ENCODE assay signal across 8 cellular contexts in the genomic region with DNA sequence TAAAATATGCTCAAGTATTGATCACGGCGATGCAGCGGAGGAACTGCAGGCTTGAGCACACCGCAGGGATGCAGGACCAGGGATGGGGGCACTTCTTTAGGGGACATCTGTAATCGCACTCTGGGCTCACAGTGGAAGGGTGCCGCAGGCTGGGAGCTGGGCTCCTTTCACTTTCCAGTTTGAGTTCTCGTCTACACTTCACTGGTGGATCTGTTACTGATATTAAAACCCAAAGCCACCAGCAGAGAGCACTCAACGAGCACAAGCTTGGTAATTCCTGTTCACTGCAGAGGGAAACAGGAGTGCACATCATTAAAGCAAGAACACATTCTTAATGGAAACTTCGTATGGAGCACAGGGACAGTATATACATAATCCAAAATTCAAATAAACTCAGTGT.
DNase-seq lines count a peak whose midpoint lies in the region; ATAC-seq and TF ChIP-seq lines count a peak whose summit lies in the region.

No MANE protein-coding gene starts in this region.

- peak; percentile 44 for ATAC-seq in GM18520 (IDR thresholded peaks at IDR 0.05; ENCODE audit: unreplicated experiment)
- peak; percentile 84 for ATAC-seq in upper lobe of right lung

- no peaks in the 10 kb centered on the region for H3K36me3 Mint-ChIP-seq in activated CD4-positive, alpha-beta memory T cell treated with anti-CD3 and anti-CD28 coated beads, Interleukin-2, amount 10 ng/mL, durations not matched to agents 7 days and 5 days (ENCODE audit: low read depth)

- H3K27me3 Mint-ChIP-seq in activated CD4-positive, alpha-beta memory T cell treated with anti-CD3 and anti-CD28 coated beads, Interleukin-2, amount 10 ng/mL, durations not matched to agents 7 days and 5 days: no peaks in the 10 kb centered on the region

- POLR2A ChIA-PET in AG04449 (lab: Yijun Ruan, JAX): no interaction called here
- POLR2A ChIA-PET in activated CD4-positive, alpha-beta memory T cell treated with anti-CD3 and anti-CD28 coated beads, Interleukin-2, amount 10 ng/mL, durations not matched to agents 7 days and 5 days (lab: Charles Lee): no interaction called here

- CTCF ChIA-PET in AG04449 (lab: Yijun Ruan, JAX): interaction anchor here (0.7 to 5.0 kb wide), 34 partner anchors 8 to 307 kb away, joined by 3 to 48 read pairs (median 4); no protein-coding TSS in a partner anchor
- CTCF ChIA-PET in activated CD4-positive, alpha-beta memory T cell treated with anti-CD3 and anti-CD28 coated beads, Interleukin-2, amount 10 ng/mL, durations not matched to agents 7 days and 5 days (lab: Charles Lee): interaction anchor here (1.4 kb wide), 1 partner anchor 8 kb away, joined by 3 read pairs; no protein-coding TSS in a partner anchor

- intact Hi-C loops in upper lobe of right lung (cut with DNase I): no loop called here

- no peaks in the 10 kb centered on the region for H3K9me3 ChIP-seq in upper lobe of right lung

- H3K4me3 Mint-ChIP-seq in activated CD4-positive, alpha-beta memory T cell treated with anti-CD3 and anti-CD28 coated beads, Interleukin-2, amount 10 ng/mL, durations not matched to agents 7 days and 5 days: no peak overlapping the region

- H3K27ac Mint-ChIP-seq in activated CD4-positive, alpha-beta memory T cell treated with anti-CD3 and anti-CD28 coated beads, Interleukin-2, amount 10 ng/mL, durations not matched to agents 7 days and 5 days: no peak overlapping the region

- no peak overlapping the region for H3K27ac ChIP-seq in upper lobe of right lung

- H3K4me1 ChIP-seq in upper lobe of right lung: peaks cover 18% of the 10 kb centered on the region

- DNase-seq in AG04449 (ENCODE audit: low read depth, low spot score) (no peak), Kasumi-1 (lab: John Stamatoyannopoulos, UW) (peak; percentile 68 to 87), astrocyte of the hippocampus (ENCODE audit: low read depth, low spot score) (peak; percentile 76), kidney epithelial cell (ENCODE audit: low read depth) (no peak), upper lobe of right lung (no peak), NCI-H2081 treated with DMSO at 0.1 percent for 48 hours (lab: John Stamatoyannopoulos, UW) (no peak)
- DNase-seq in activated CD4-positive, alpha-beta memory T cell treated with anti-CD3 and anti-CD28 coated beads, Interleukin-2, amount 10 ng/mL, durations not matched to agents 7 days and 5 days: no peak

- H3K4me1 Mint-ChIP-seq in activated CD4-positive, alpha-beta memory T cell treated with anti-CD3 and anti-CD28 coated beads, Interleukin-2, amount 10 ng/mL, durations not matched to agents 7 days and 5 days: no peaks in the 10 kb centered on the region

- no peaks in the 10 kb centered on the region for H3K36me3 ChIP-seq in kidney epithelial cell (ENCODE audit: control insufficient read depth, insufficient read depth, low read length)
- no peaks in the 10 kb centered on the region for H3K36me3 ChIP-seq in upper lobe of right lung

- peak; percentile 44 for TF ChIP-seq CTCF in AG04449 (IDR thresholded peaks at IDR 0.05; ENCODE audit: insufficient read depth, low read length, missing control alignments)
- TF ChIP-seq CTCF in kidney epithelial cell (IDR thresholded peaks at IDR 0.05; ENCODE audit: insufficient read depth, low read length, poor library complexity, severe bottlenecking): peak; percentile 54
- peak; percentile 54 for TF ChIP-seq CTCF in upper lobe of right lung (IDR thresholded peaks at IDR 0.05)

- no peaks in the 10 kb centered on the region for H3K9me3 Mint-ChIP-seq in activated CD4-positive, alpha-beta memory T cell treated with anti-CD3 and anti-CD28 coated beads, Interleukin-2, amount 10 ng/mL, durations not matched to agents 7 days and 5 days

- H3K4me3 ChIP-seq in AG04449 (ENCODE audit: low read depth, low read length) (0 out of 2 replicates have a peak overlapping the region, but pooled peaks have one; percentile 9), kidney epithelial cell (ENCODE audit: low read depth, low read length) (no peak overlapping the region), upper lobe of right lung (no peak overlapping the region)

- H3K27me3 ChIP-seq in kidney epithelial cell (ENCODE audit: control insufficient read depth, insufficient read depth, low read length) (no peaks in the 10 kb centered on the region), upper lobe of right lung (no peaks in the 10 kb centered on the region)

Comparison
In these comparisons a context has a peak if more than half of its experiments do, and no peak if none do; other contexts are left out.
1. DNase-seq: peak in Kasumi-1 (2 of 2) and astrocyte of the hippocampus (single experiment); none in AG04449 (single experiment), kidney epithelial cell (single experiment), upper lobe of right lung (single experiment), NCI-H2081 treated with DMSO at 0.1 percent for 48 hours (single experiment) and activated CD4-positive, alpha-beta memory T cell treated with anti-CD3 and anti-CD28 coated beads, Interleukin-2, amount 10 ng/mL, durations not matched to agents 7 days and 5 days (single experiment).
2. Peak in every context shown above with its lines, with median percentiles within 50 percentile points of each other: CTCF ChIP-seq.